11 cellular contexts compared by ENCODE assay signal in the genomic region with DNA sequence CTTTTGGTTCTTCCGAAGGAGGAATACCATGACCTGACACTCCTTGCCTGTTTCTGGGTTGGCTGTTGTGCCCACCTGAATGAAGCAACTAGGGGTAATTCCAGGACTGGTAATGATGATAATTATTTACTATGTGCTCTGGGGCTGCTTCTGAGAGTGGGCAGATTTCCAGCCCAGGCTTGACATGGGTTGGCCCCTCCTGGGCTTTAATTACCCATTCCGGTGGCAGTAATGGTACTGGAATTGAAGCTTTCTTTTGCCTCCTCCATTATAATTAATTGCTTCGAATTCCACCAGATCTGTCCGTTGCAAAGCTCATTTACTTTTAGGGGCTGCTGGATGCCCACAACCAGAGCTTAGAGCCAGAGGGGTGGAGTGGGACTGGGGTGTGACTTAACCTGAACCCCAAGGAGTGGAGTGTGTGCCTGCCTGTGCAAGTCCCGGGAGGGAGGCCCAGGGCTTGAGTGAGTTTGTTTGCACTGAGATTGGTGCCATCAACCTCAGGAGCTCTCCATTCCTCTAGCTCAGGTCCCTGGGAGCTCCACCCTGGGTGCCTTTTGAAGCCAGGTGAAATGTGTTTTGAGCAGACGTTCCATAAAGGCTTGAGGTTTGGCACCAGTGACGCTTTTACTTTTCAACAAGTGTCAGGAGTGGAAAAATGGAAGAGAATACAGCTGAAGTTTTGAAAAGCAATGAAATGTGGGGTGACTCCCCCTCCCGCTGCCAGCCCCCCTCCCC.
DNase-seq lines count a peak whose midpoint lies in the region; ATAC-seq, FAIRE-seq and TF ChIP-seq lines count a peak whose summit lies in the region.
"Had no signal": no experiment of that assay in that cellular context is flagged by ENCODE, and none has a peak within 500 bp of the region (broad histone marks: within the 10 kb centered on the region; RNA-seq: fewer than 3 reads in every experiment).

No MANE protein-coding gene starts in this region.

- H2AFZ ChIP-seq in GM23248, result no peak overlapping the region

- no peaks in the 10 kb centered on the region for H3K9me2 ChIP-seq in GM23248 (ENCODE audit: insufficient read depth)

- no peaks in the 10 kb centered on the region for H3K9me3 ChIP-seq in pancreas
- H3K9me3 ChIP-seq in GM23248 (ENCODE audit: low read depth), result no peaks in the 10 kb centered on the region

- H3K4me1 ChIP-seq in foreskin keratinocyte (peaks cover 6% of the 10 kb centered on the region), pancreas (no peaks in the 10 kb centered on the region), GM23248 (ENCODE audit: insufficient read depth) (peaks cover 4% of the 10 kb centered on the region; the same call in 1 of the 2 replicates)

- no peaks in the 10 kb centered on the region for H3K79me2 ChIP-seq in GM23248 (ENCODE audit: insufficient read depth)

- no peak for FAIRE-seq in pancreas (lab: Jason Lieb, UNC)

- no peak overlapping the region for H3K9ac ChIP-seq in GM23248

- 41 to 49% methylated on average over 8 of the region's 8 CpGs for WGBS in pancreas, 2 donors
- 86 to 87% methylated on average over 8 of the region's 8 CpGs for WGBS in GM23248 (ENCODE audit: low coverage in 1 of 2, low lambda C conversion rate in 2 of 2, missing lambda C conversion rate in 2 of 2), 2 experiments

- no peaks in the 10 kb centered on the region for H3F3A ChIP-seq in GM23248 (ENCODE audit: insufficient read depth)

- no peaks in the 10 kb centered on the region for H4K20me1 ChIP-seq in GM23248 (ENCODE audit: insufficient read depth)

- DNase-seq in Daoy (ENCODE audit: low read depth) (peak; percentile 17), NCI-H748 treated with DMSO at 0.1 percent for 48 hours (lab: John Stamatoyannopoulos, UW) (peak; percentile 85), foreskin keratinocyte (peak in 1 of 2 donors; percentile 9), pancreas (no peak), medulla oblongata (ENCODE audit: extremely low spot score) (no peak), GM23248 (no peak), COR-L47 (lab: John Stamatoyannopoulos, UW) (no peak)
- DNase-seq: activated CD4-positive, CD25-positive, alpha-beta regulatory T cell; activated naive CD4-positive, alpha-beta T cell treated with anti-CD3 and anti-CD28 coated beads, Interleukin-2, amount 10 ng/mL, durations not matched to agents 7 days and 5 days; stimulated activated CD4-positive, alpha-beta T cell treated with anti-CD3 and anti-CD28 coated beads, Interleukin-2, amount 100 ng/mL, for 48 hours had no signal

- no peaks in the 10 kb centered on the region for H3K36me3 ChIP-seq in pancreas
- no peaks in the 10 kb centered on the region for H3K36me3 ChIP-seq in GM23248 (ENCODE audit: low read depth)

- in situ Hi-C loops in GM23248 (cut with MboI), result no loop called here

- H3K4me2 ChIP-seq in GM23248 (ENCODE audit: unreplicated experiment), result no peak overlapping the region

- H3K4me3 ChIP-seq in pancreas (no peak overlapping the region), GM23248 (no peak overlapping the region)

- intact Hi-C loops in pancreas (cut with DNase I), result no loop called here

- H3K27ac ChIP-seq in foreskin keratinocyte, result peak overlapping the region; percentile 95
- H3K27ac ChIP-seq in pancreas, result no peak overlapping the region
- no peak overlapping the region for H3K27ac ChIP-seq in GM23248

- TF ChIP-seq CTCF in foreskin keratinocyte (conservative IDR thresholded peaks at IDR 0.05) (no peak), pancreas (IDR thresholded peaks at IDR 0.05) (no peak)

- ATAC-seq in foreskin keratinocyte (peak; percentile 4), pancreas (peak in 3 of 4 donors; percentile 9 to 32 (median 9)), GM18858 (IDR thresholded peaks at IDR 0.05; ENCODE audit: unreplicated experiment) (no peak)

- H3K27me3 ChIP-seq in foreskin keratinocyte (no peaks in the 10 kb centered on the region), pancreas (no peaks in the 10 kb centered on the region), GM23248 (replicated peaks; ENCODE audit: insufficient read depth) (peaks cover 44% of the 10 kb centered on the region)

Comparison
In these comparisons a context has a peak if more than half of its experiments do, and no peak if none do; other contexts are left out.
1. DNase-seq: peak in Daoy (single experiment) and NCI-H748 treated with DMSO at 0.1 percent for 48 hours (single experiment); none in pancreas (0 of 6), medulla oblongata (single experiment), GM23248 (single experiment) and COR-L47 (single experiment).